ENCODE assay signal across 11 cellular contexts in genomic region chr21:45640001-45640887, GRCh38. TPM values are rescaled to one million over a fixed set of nuclear protein-coding genes. Genes with fewer than 3 reads are reported as not detected.
DNase-seq lines count a peak whose midpoint lies in the region; ATAC-seq and TF ChIP-seq lines count a peak whose summit lies in the region.
"Had no signal": no experiment of that assay in that cellular context is flagged by ENCODE, and none has a peak within 500 bp of the region (broad histone marks: within the 10 kb centered on the region; RNA-seq: fewer than 3 reads in every experiment).

No MANE protein-coding gene starts in this region.

- no peak overlapping the region for H3K27ac Mint-ChIP-seq in T-helper 2 cell treated with Interferon-gamma antibody and Interleukin-4, amounts not matched to agents 5 μg/mL and 100 μg/mL, for 36 hours
- H3K27ac Mint-ChIP-seq in effector memory CD8-positive, alpha-beta T cell = no peak overlapping the region
- H3K27ac Mint-ChIP-seq: activated CD4-positive, alpha-beta T cell treated with anti-CD3 and anti-CD28 coated beads, Interleukin-2, amount 10 ng/mL, durations not matched to agents 7 days and 5 days; stimulated activated naive CD8-positive, alpha-beta T cell treated with anti-CD3 and anti-CD28 coated beads, Interleukin-15, Interleukin-2, amounts not matched to agents 100 ng/mL and 50 ng/mL, for 24 hours had no signal

- peaks cover 16% of the 10 kb centered on the region for H3K27me3 ChIP-seq in smooth muscle cell (ENCODE audit: low read depth)

- POLR2A ChIA-PET in HEK293T (lab: Yijun Ruan, JAX) = no interaction called here

- H3K4me3 Mint-ChIP-seq in T-helper 2 cell treated with Interferon-gamma antibody and Interleukin-4, amounts not matched to agents 5 μg/mL and 100 μg/mL, for 36 hours = peak overlapping the region; percentile 18
- peak overlapping the region; percentile 17 to 51 for H3K4me3 Mint-ChIP-seq in effector memory CD8-positive, alpha-beta T cell
- H3K4me3 Mint-ChIP-seq: stimulated activated naive CD8-positive, alpha-beta T cell treated with anti-CD3 and anti-CD28 coated beads, Interleukin-15, Interleukin-2, amounts not matched to agents 100 ng/mL and 50 ng/mL, for 24 hours had no signal

- TF ChIP-seq CTCF in smooth muscle cell (IDR thresholded peaks at IDR 0.05; ENCODE audit: borderline replicate concordance, insufficient read depth, poor library complexity, severe bottlenecking) = no peak

- peaks cover 11% of the 10 kb centered on the region for H4K20me1 ChIP-seq in smooth muscle cell (ENCODE audit: low read depth)

- H3K9me3 ChIP-seq in smooth muscle cell (replicated peaks; ENCODE audit: low read depth) = no peaks in the 10 kb centered on the region

- H3K4me1 ChIP-seq in smooth muscle cell (ENCODE audit: low read depth) = peaks cover 4% of the 10 kb centered on the region

- H3K9me3 Mint-ChIP-seq in T-helper 2 cell treated with Interferon-gamma antibody and Interleukin-4, amounts not matched to agents 5 μg/mL and 100 μg/mL, for 36 hours = no peaks in the 10 kb centered on the region
- no peaks in the 10 kb centered on the region for H3K9me3 Mint-ChIP-seq in effector memory CD8-positive, alpha-beta T cell
- H3K9me3 Mint-ChIP-seq: activated CD4-positive, alpha-beta T cell treated with anti-CD3 and anti-CD28 coated beads, Interleukin-2, amount 10 ng/mL, durations not matched to agents 7 days and 5 days; stimulated activated naive CD8-positive, alpha-beta T cell treated with anti-CD3 and anti-CD28 coated beads, Interleukin-15, Interleukin-2, amounts not matched to agents 100 ng/mL and 50 ng/mL, for 24 hours had no signal

- H3F3A ChIP-seq in smooth muscle cell (ENCODE audit: low read depth) = peaks cover 13% of the 10 kb centered on the region

- peak overlapping the region; percentile 94 for H3K27ac ChIP-seq in smooth muscle cell (ENCODE audit: low read depth)

- H3K9ac ChIP-seq in smooth muscle cell (ENCODE audit: low read depth) = peak overlapping the region; percentile 1

- DNase-seq in T-helper 2 cell treated with Interferon-gamma antibody and Interleukin-4, amounts not matched to agents 5 μg/mL and 100 μg/mL, for 36 hours (ENCODE audit: low spot score) = no peak
- DNase-seq in T-helper 2 cell (no peak), NOMO-1 treated with dmso at 0.1 percent for 144 hours (lab: John Stamatoyannopoulos, UW; ENCODE audit: unreplicated experiment) (peak; percentile 28), smooth muscle cell (lab: John Stamatoyannopoulos, UW; ENCODE audit: unreplicated experiment) (no peak), NCI-H1092 (lab: John Stamatoyannopoulos, UW) (no peak), HEK293T (ENCODE audit: extremely low spot score) (no peak), OCI-M1 (lab: John Stamatoyannopoulos, UW) (no peak)
- DNase-seq in effector memory CD8-positive, alpha-beta T cell = no peak
- DNase-seq: activated CD4-positive, alpha-beta T cell treated with anti-CD3 and anti-CD28 coated beads, Interleukin-2, amount 10 ng/mL, durations not matched to agents 7 days and 5 days had no signal

- H3K4me3 ChIP-seq in smooth muscle cell = no peak overlapping the region

- no peaks in the 10 kb centered on the region for H3K36me3 Mint-ChIP-seq in T-helper 2 cell treated with Interferon-gamma antibody and Interleukin-4, amounts not matched to agents 5 μg/mL and 100 μg/mL, for 36 hours (ENCODE audit: low read depth)
- H3K36me3 Mint-ChIP-seq in effector memory CD8-positive, alpha-beta T cell (ENCODE audit: insufficient read depth) = peaks cover 4% of the 10 kb centered on the region

- ATAC-seq in effector memory CD8-positive, alpha-beta T cell (replicated peaks) = no peak

- no peak overlapping the region for H3K4me2 ChIP-seq in smooth muscle cell

- peaks cover 8% of the 10 kb centered on the region for H3K4me1 Mint-ChIP-seq in T-helper 2 cell treated with Interferon-gamma antibody and Interleukin-4, amounts not matched to agents 5 μg/mL and 100 μg/mL, for 36 hours (ENCODE audit: low read depth)
- H3K4me1 Mint-ChIP-seq in effector memory CD8-positive, alpha-beta T cell (ENCODE audit: low read depth in 2 of 2) = peaks cover 6 to 7% of the 10 kb centered on the region in 2 donors

- WGBS in smooth muscle cell (ENCODE audit: low lambda C conversion rate) = 64% methylated on average over 6 of the region's 6 CpGs

- peaks cover 10% of the 10 kb centered on the region for H3K27me3 Mint-ChIP-seq in T-helper 2 cell treated with Interferon-gamma antibody and Interleukin-4, amounts not matched to agents 5 μg/mL and 100 μg/mL, for 36 hours (ENCODE audit: low read depth)
- H3K27me3 Mint-ChIP-seq in effector memory CD8-positive, alpha-beta T cell = peaks cover 17 to 23% of the 10 kb centered on the region in 2 donors

- no peaks in the 10 kb centered on the region for H3K36me3 ChIP-seq in smooth muscle cell (ENCODE audit: low read depth)

- CTCF ChIA-PET in HEK293T (lab: Yijun Ruan, JAX) = no interaction called here

- H3K79me2 ChIP-seq in smooth muscle cell (ENCODE audit: low read depth) = no peaks in the 10 kb centered on the region

- H2AFZ ChIP-seq in smooth muscle cell (ENCODE audit: low read depth) = no peak overlapping the region

TF ChIP-seq in HEK293T, 16 proteins besides CTCF, POLR2A, EP300 and RAD21:
- TF ChIP-seq ARNT (IDR thresholded peaks at IDR 0.05) = no peak
- no peak for TF ChIP-seq FOXA1 (IDR thresholded peaks at IDR 0.05)
- TF ChIP-seq ZNF384 (IDR thresholded peaks at IDR 0.05) = no peak
- TF ChIP-seq LEF1 (IDR thresholded peaks at IDR 0.05; ENCODE audit: borderline replicate concordance) = no peak
- no peak for TF ChIP-seq ELF4 (IDR thresholded peaks at IDR 0.05)
- no peak for TF ChIP-seq HDGF (IDR thresholded peaks at IDR 0.05; ENCODE audit: borderline replicate concordance)
- no peak for TF ChIP-seq FOXM1 (IDR thresholded peaks at IDR 0.05; ENCODE audit: borderline replicate concordance)
- TF ChIP-seq CTBP1 (IDR thresholded peaks at IDR 0.05; ENCODE audit: borderline replicate concordance) = no peak
- TF ChIP-seq BHLHE40 (IDR thresholded peaks at IDR 0.05; ENCODE audit: borderline replicate concordance) = no peak
- no peak for TF ChIP-seq FOXK2 (IDR thresholded peaks at IDR 0.05)
- TF ChIP-seq, protein P1, sequence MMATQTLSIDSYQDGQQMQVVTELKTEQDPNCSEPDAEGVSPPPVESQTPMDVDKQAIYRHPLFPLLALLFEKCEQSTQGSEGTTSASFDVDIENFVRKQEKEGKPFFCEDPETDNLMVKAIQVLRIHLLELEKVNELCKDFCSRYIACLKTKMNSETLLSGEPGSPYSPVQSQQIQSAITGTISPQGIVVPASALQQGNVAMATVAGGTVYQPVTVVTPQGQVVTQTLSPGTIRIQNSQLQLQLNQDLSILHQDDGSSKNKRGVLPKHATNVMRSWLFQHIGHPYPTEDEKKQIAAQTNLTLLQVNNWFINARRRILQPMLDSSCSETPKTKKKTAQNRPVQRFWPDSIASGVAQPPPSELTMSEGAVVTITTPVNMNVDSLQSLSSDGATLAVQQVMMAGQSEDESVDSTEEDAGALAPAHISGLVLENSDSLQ (IDR thresholded peaks at IDR 0.05) = no peak
- no peak for TF ChIP-seq TARDBP (IDR thresholded peaks at IDR 0.05)
- TF ChIP-seq SUZ12 (IDR thresholded peaks at IDR 0.05) = no peak
- no peak for TF ChIP-seq L3MBTL2 (conservative IDR thresholded peaks at IDR 0.05)
- no peak for TF ChIP-seq NFRKB (IDR thresholded peaks at IDR 0.05)
- TF ChIP-seq SP1 (IDR thresholded peaks at IDR 0.05) = no peak

RNA-seq across cellular contexts. Expression of gene PCBP3, which starts 3.3 kb away (rescaled TPM):
- 8.2 and 8.9 TPM in 2 replicates for total RNA-seq in smooth muscle cell
- polyA plus RNA-seq in smooth muscle cell = 13.7 and 23.1 TPM in 2 replicates
- total RNA-seq: bronchial epithelial cell had no signal
